Comparison of ENCODE assay signal across 1 cellular context in the genomic region with DNA sequence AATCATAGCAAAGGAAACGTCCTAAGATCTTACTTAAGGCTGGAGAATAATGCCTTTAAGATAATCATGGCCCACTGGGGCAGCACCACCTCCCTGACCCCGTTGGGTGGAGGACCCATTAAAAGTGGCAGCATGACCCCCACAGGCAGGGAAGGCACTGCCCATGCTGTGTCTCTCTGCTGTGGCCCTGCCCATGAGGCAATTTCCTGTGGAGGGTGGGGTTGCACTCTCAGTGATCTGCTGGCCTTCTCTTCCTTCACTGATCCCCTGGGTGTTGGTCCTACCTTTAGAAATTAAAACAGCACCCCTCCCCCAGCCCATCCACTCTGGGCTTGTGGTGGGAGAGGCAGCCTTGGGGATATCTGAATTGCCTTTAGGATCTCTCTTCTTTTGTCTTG.
TF ChIP-seq lines count a peak whose summit lies in the region.

No MANE protein-coding gene starts in this region.

TF ChIP-seq in HCT116, 20 proteins besides CTCF, POLR2A, EP300 and RAD21:
- TF ChIP-seq EGR1 (IDR thresholded peaks at IDR 0.05; ENCODE audit: low read depth) (no peak), CEBPB (IDR thresholded peaks at IDR 0.05; ENCODE audit: low read depth) (0 out of 2 replicates have a peak, but pooled peaks have one; percentile 17), JUND (IDR thresholded peaks at IDR 0.05) (no peak)
- TF ChIP-seq, protein P1, sequence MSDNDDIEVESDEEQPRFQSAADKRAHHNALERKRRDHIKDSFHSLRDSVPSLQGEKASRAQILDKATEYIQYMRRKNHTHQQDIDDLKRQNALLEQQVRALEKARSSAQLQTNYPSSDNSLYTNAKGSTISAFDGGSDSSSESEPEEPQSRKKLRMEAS (IDR thresholded peaks at IDR 0.05), result peak; percentile 13; the same call in 1 of the 2 replicates
TF ChIP-seq in HCT116: peak in this region for 2.
